Comparison of ENCODE assay signal across 8 cellular contexts in genomic region chr17:2259769-2260536, GRCh38. TPM values are rescaled to one million over a fixed set of nuclear protein-coding genes. Genes with fewer than 3 reads are reported as not detected.
A peak's percentile ranks its signal among the peaks of the same experiment; 100 is the strongest.
DNase-seq lines count a peak whose midpoint lies in the region; ATAC-seq and TF ChIP-seq lines count a peak whose summit lies in the region.

No MANE protein-coding gene starts in this region.

- TF ChIP-seq CTCF in GM12864 (IDR thresholded peaks at IDR 0.05; ENCODE audit: low read depth, low read length, missing control alignments): no peak
- TF ChIP-seq CTCF in esophagus squamous epithelium (IDR thresholded peaks at IDR 0.05): no peak

- peaks cover 0 to 47% (median 19%) of the 10 kb centered on the region in 3 donors for H3K4me1 ChIP-seq in esophagus squamous epithelium

- no peaks in the 10 kb centered on the region for H3K27me3 ChIP-seq in esophagus squamous epithelium

- WGBS in esophagus squamous epithelium, 2 donors: 70 to 77% methylated on average over 8 of the region's 8 CpGs

- H3K9me3 ChIP-seq in esophagus squamous epithelium: no peaks in the 10 kb centered on the region

- peak; percentile 91 for DNase-seq in GM12864 (ENCODE audit: low read depth)
- peak; percentile 22 for DNase-seq in activated CD4-positive, alpha-beta T cell treated with anti-CD3 and anti-CD28 coated beads for 1 hour
- DNase-seq in esophagus squamous epithelium (lab: John Stamatoyannopoulos, UW): no peak
- peak; percentile 62 for DNase-seq in stimulated activated CD8-positive, alpha-beta memory T cell treated with anti-CD3 and anti-CD28 coated beads, Interleukin-4, amount 100 ng/mL, for 24 hours (ENCODE audit: low read depth)
- DNase-seq in NCI-H524 treated with DMSO at 0.1 percent for 48 hours (lab: John Stamatoyannopoulos, UW): no peak
- DNase-seq in SW480 (ENCODE audit: low spot score): no peak
- DNase-seq in DMS114 treated with DMSO at 0.1 percent for 48 hours (lab: John Stamatoyannopoulos, UW; ENCODE audit: unreplicated experiment): no peak

- intact Hi-C loops in esophagus squamous epithelium (cut with DNase I): no loop called here

- H3K36me3 ChIP-seq in esophagus squamous epithelium: peaks cover 0 to 37% (median 0%) of the 10 kb centered on the region in 3 donors

- no peak for TF ChIP-seq POLR2A in esophagus squamous epithelium (IDR thresholded peaks at IDR 0.05)

- H3K4me3 ChIP-seq in GM12864 (ENCODE audit: low read depth, low read length) (peak overlapping the region; percentile 3; the same call in 1 of the 2 replicates), esophagus squamous epithelium (no peak overlapping the region)

- peak; percentile 68 for ATAC-seq in HG02763 (IDR thresholded peaks at IDR 0.05; ENCODE audit: unreplicated experiment)

- H3K27ac ChIP-seq in esophagus squamous epithelium: peak overlapping the region; percentile 4 to 39 (median 21)

RNA-seq across cellular contexts. Expression of gene SMG6, which starts 43.6 kb away (rescaled TPM):
- total RNA-seq in esophagus squamous epithelium: 10 to 100 TPM; 17.9 to 24.0 (median 20.1) TPM

RNA-seq across cellular contexts. Expression of gene SRR, which starts 43.8 kb away (rescaled TPM):
- total RNA-seq in esophagus squamous epithelium: 10 to 100 TPM in 3 of 4 donors, 1 to 10 TPM in 1; 8.7 to 34.8 (median 15.8) TPM

Comparison
In these comparisons a context has a peak if more than half of its experiments do, and no peak if none do; other contexts are left out.
1. DNase-seq: peak in GM12864 (single experiment), activated CD4-positive, alpha-beta T cell treated with anti-CD3 and anti-CD28 coated beads for 1 hour (single experiment) and stimulated activated CD8-positive, alpha-beta memory T cell treated with anti-CD3 and anti-CD28 coated beads, Interleukin-4, amount 100 ng/mL, for 24 hours (single experiment); none in esophagus squamous epithelium (single experiment), NCI-H524 treated with DMSO at 0.1 percent for 48 hours (single experiment), SW480 (single experiment) and DMS114 treated with DMSO at 0.1 percent for 48 hours (single experiment).